ENCODE assay signal across 8 cellular contexts in the genomic region with DNA sequence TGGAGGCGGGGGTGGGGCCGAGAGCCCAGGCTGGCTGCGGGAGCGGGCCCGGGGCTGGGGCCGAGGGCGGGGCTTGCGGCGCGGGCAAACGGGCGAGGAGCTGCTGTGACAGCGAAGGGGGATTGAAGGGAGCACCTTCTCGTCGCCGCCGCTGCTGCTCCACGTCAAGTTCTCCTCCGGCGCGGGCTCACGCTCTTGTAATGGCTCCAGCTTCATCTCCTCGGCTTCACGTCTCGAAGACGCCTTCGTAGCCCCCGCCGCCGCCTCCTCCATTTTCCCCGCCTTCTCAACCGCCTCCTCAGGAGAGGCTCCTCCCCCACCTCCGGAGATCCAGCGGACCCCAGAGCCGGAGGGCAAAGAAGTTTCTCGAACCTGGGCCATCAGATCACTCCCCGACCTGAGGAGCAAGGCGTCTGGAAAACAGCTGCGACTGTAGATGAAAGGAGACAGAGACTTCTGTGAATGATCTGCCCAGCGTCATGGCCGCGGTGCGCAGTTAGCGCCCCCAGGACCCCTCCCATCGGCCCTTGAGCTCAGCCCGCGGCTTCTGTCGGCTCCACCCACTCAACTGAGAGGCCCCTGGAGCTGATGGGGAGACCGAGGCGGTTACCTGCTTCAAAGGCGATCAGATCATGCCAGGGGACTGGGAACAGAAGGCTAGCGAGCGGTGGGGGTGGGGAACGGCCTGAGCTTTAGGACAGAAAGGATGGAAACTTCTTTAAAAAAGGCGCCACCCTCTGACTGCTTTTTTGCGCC. TPM values are rescaled to one million over a fixed set of nuclear protein-coding genes. Genes with fewer than 3 reads are reported as not detected.
DNase-seq lines count a peak whose midpoint lies in the region; ATAC-seq and TF ChIP-seq lines count a peak whose summit lies in the region.

No MANE protein-coding gene starts in this region.

- H2BK12ac ChIP-seq in H9 (ENCODE audit: insufficient read length, low read depth, low read length), result no peak overlapping the region

- H3K36me3 Mint-ChIP-seq in H9 (ENCODE audit: insufficient read depth in 1 of 3, low read depth in 3 of 3) (peaks cover 5 to 18% (median 14%) of the 10 kb centered on the region in 3 experiments; a peak in 6 of 7 replicates), activated B cell treated with CpG ODN at 0.5 μM for 24 hours (ENCODE audit: low read depth) (peaks cover 6% of the 10 kb centered on the region)

- no peaks in the 10 kb centered on the region for H3K23me2 ChIP-seq in H9 (ENCODE audit: insufficient read length, low read depth, low read length, poor library complexity, severe bottlenecking)

- peak; percentile 60 for DNase-seq in GM03348 (ENCODE audit: low spot score)
- peak; percentile 70 for DNase-seq in H9
- peak; percentile 48 for DNase-seq in NCI-H1092 (lab: John Stamatoyannopoulos, UW)
- DNase-seq in activated B cell treated with CpG ODN at 0.5 μM for 24 hours, result peak; percentile 61
- DNase-seq in caudate nucleus (lab: John Stamatoyannopoulos, UW), result peak in 55 of 61 donors; percentile 1 to 70 (median 48)
- DNase-seq in kidney epithelial cell (ENCODE audit: low read depth), result no peak
- DNase-seq in stimulated activated CD4-positive, alpha-beta T cell treated with anti-CD3 and anti-CD28 coated beads, Interleukin-2, amount 100 ng/mL, for 24 hours, result peak; percentile 57 to 58
- DNase-seq in NCI-H128 (lab: John Stamatoyannopoulos, UW; ENCODE audit: unreplicated experiment), result no peak

- no peaks in the 10 kb centered on the region for H3K79me1 ChIP-seq in H9 (ENCODE audit: insufficient read depth, low read depth, low read length, poor library complexity, severe bottlenecking)

- no peak overlapping the region for H2BK15ac ChIP-seq in H9 (ENCODE audit: low read depth, low read length)

- H3K14ac ChIP-seq in H9 (ENCODE audit: insufficient read depth, low read length), result peak overlapping the region; percentile 62

- H3K27ac Mint-ChIP-seq in H9 (peak overlapping the region; percentile 95 to 99 (median 98)), activated B cell treated with CpG ODN at 0.5 μM for 24 hours (peak overlapping the region; percentile 98)

- H3K4me2 ChIP-seq in H9 (ENCODE audit: insufficient read depth, insufficient read length, low read length), result peak overlapping the region; percentile 61

- no peak overlapping the region for H4K8ac ChIP-seq in H9 (replicated peaks; ENCODE audit: insufficient read length, low read depth, low read length)

- CTCF ChIA-PET in activated B cell treated with CpG ODN at 0.5 μM for 24 hours (lab: Charles Lee), result interaction anchor here (0.5 to 1.8 kb wide), 5 partner anchors 37 to 1830 kb away, joined by 3 to 10 read pairs (median 3); partner anchors contain the start of genes MAGEH1, NBDY and RRAGB

- no peak overlapping the region for H2BK5ac ChIP-seq in H9 (ENCODE audit: insufficient read length, low read length)

- no peak overlapping the region for H3K23ac ChIP-seq in H9 (ENCODE audit: insufficient read length, low read depth, low read length)

- H3T11ph ChIP-seq in H9 (ENCODE audit: low read length), result no peak overlapping the region

- H4K91ac ChIP-seq in H9 (ENCODE audit: insufficient read length, low read depth, low read length), result no peak overlapping the region

- H3K27me3 Mint-ChIP-seq in H9 (ENCODE audit: low read depth) (peaks cover 3% of the 10 kb centered on the region), activated B cell treated with CpG ODN at 0.5 μM for 24 hours (no peaks in the 10 kb centered on the region)

- peak overlapping the region; percentile 73 for H3K18ac ChIP-seq in H9 (ENCODE audit: insufficient read length, low read depth, low read length)

- peak overlapping the region; percentile 90 to 93 for H3K4me3 Mint-ChIP-seq in H9
- H3K4me3 Mint-ChIP-seq in activated B cell treated with CpG ODN at 0.5 μM for 24 hours, result peak overlapping the region; percentile 94

- WGBS in H9 (ENCODE audit: extremely low coverage, insufficient read length, low lambda C conversion rate), result no CpG with 5 or more reads among the region's 56 CpGs

- H3K36me3 ChIP-seq in kidney epithelial cell (ENCODE audit: control insufficient read depth, insufficient read depth, low read length), result no peaks in the 10 kb centered on the region

- no peak overlapping the region for H4K5ac ChIP-seq in H9 (ENCODE audit: insufficient read length, low read depth, low read length)

- H2BK20ac ChIP-seq in H9 (ENCODE audit: low read depth, low read length, poor library complexity, severe bottlenecking), result no peak overlapping the region

- H3K9me3 Mint-ChIP-seq in H9 (peaks cover 53 to 70% of the 10 kb centered on the region in 2 experiments), activated B cell treated with CpG ODN at 0.5 μM for 24 hours (no peaks in the 10 kb centered on the region)

- H3K27ac ChIP-seq in H9 (ENCODE audit: insufficient read length, low read depth, low read length) (peak overlapping the region; percentile 53), caudate nucleus (ENCODE audit: low read depth, low read length) (peak overlapping the region; percentile 98)

- no peaks in the 10 kb centered on the region for H4K20me1 ChIP-seq in H9 (ENCODE audit: control insufficient read depth, insufficient read depth, insufficient read length)

- POLR2A ChIA-PET in activated B cell treated with CpG ODN at 0.5 μM for 24 hours (lab: Charles Lee), result interaction anchor here (1.1 to 2.4 kb wide), 10 partner anchors 36 to 1305 kb away, joined by 3 to 23 read pairs (median 8); partner anchors contain the start of genes APEX2, FAM120C, MAGEH1 and RRAGB

- no peak overlapping the region for H2AFZ ChIP-seq in H9 (ENCODE audit: low read length)

- peaks cover 48% of the 10 kb centered on the region for H3K9me3 ChIP-seq in H9 (ENCODE audit: control insufficient read depth, low read depth, low read length)

- no peak overlapping the region for H2AK5ac ChIP-seq in H9 (ENCODE audit: insufficient read length, low read length)

- H3K4me1 Mint-ChIP-seq in H9 (peaks cover 4 to 5% of the 10 kb centered on the region in 2 experiments; a peak in 3 of 4 replicates), activated B cell treated with CpG ODN at 0.5 μM for 24 hours (peaks cover 17% of the 10 kb centered on the region)

- H3K9ac ChIP-seq in H9 (ENCODE audit: extremely low read depth, insufficient read length, low read length), result peak overlapping the region; percentile 33

- H2BK120ac ChIP-seq in H9 (ENCODE audit: low read depth, low read length, poor library complexity, severe bottlenecking), result no peak overlapping the region

- intact Hi-C loops in activated B cell treated with CpG ODN at 0.5 μM for 24 hours (cut with micrococcal nuclease), result no loop called here

- H3K79me2 ChIP-seq in H9 (ENCODE audit: insufficient read depth, low read length), result no peaks in the 10 kb centered on the region

- TF ChIP-seq CTCF in H9 (conservative IDR thresholded peaks at IDR 0.05) (no peak), activated B cell treated with CpG ODN at 0.5 μM for 24 hours (IDR thresholded peaks at IDR 0.05) (no peak), kidney epithelial cell (IDR thresholded peaks at IDR 0.05; ENCODE audit: insufficient read depth, low read length, poor library complexity, severe bottlenecking) (no peak)

- peak overlapping the region; percentile 62 for H3K4me3 ChIP-seq in kidney epithelial cell (ENCODE audit: low read depth, low read length)

- H3K4ac ChIP-seq in H9 (ENCODE audit: low read depth, low read length), result no peak overlapping the region

- peak; percentile 74 for ATAC-seq in activated B cell treated with CpG ODN at 0.5 μM for 24 hours (ENCODE audit: low read depth)

- H3K56ac ChIP-seq in H9 (ENCODE audit: insufficient read length, low read depth, low read length), result no peak overlapping the region

- H3K4me1 ChIP-seq in H9 (ENCODE audit: insufficient read depth, low read length), result no peaks in the 10 kb centered on the region

- H3K27me3 ChIP-seq in H9 (ENCODE audit: insufficient read depth, low read length) (0 out of 2 replicates have a peak, but pooled peaks cover 4% of the 10 kb centered on the region), kidney epithelial cell (ENCODE audit: control insufficient read depth, insufficient read depth, low read length) (no peaks in the 10 kb centered on the region)

RNA-seq across cellular contexts. Expression of gene USP51, which starts 0.9 kb away (rescaled TPM):
- total RNA-seq in H9 (2021) (6.2 and 6.8 TPM in 2 replicates), activated B cell treated with CpG ODN at 0.5 μM for 24 hours (1.2 and 2.4 TPM in 2 replicates), kidney epithelial cell (2.0 and 2.1 TPM in 2 replicates)

RNA-seq across cellular contexts. Expression of gene MAGEH1, which starts 36.8 kb away (rescaled TPM):
- total RNA-seq in H9 (2021) (7.3 and 7.8 TPM in 2 replicates), activated B cell treated with CpG ODN at 0.5 μM for 24 hours (8.4 and 9.8 TPM in 2 replicates), kidney epithelial cell (18.0 and 22.5 TPM in 2 replicates)

Comparison
In these comparisons a context has a peak if more than half of its experiments do, and no peak if none do; other contexts are left out.
1. DNase-seq: peak in GM03348 (single experiment), H9 (single experiment), NCI-H1092 (single experiment), activated B cell treated with CpG ODN at 0.5 μM for 24 hours (single experiment), caudate nucleus (55 of 61) and stimulated activated CD4-positive, alpha-beta T cell treated with anti-CD3 and anti-CD28 coated beads, Interleukin-2, amount 100 ng/mL, for 24 hours (2 of 2); none in kidney epithelial cell (single experiment) and NCI-H128 (single experiment).